In genomic region chr17:73093286-73093685, GRCh38 we compare ENCODE assay signal across 8 cellular contexts. TPM values are rescaled to one million over a fixed set of nuclear protein-coding genes. Genes with fewer than 3 reads are reported as not detected.
A peak's percentile ranks its signal among the peaks of the same experiment; 100 is the strongest.
DNase-seq lines count a peak whose midpoint lies in the region; ATAC-seq, FAIRE-seq and TF ChIP-seq lines count a peak whose summit lies in the region.
"Had no signal": no experiment of that assay in that cellular context is flagged by ENCODE, and none has a peak within 500 bp of the region (broad histone marks: within the 10 kb centered on the region; RNA-seq: fewer than 3 reads in every experiment).

No MANE protein-coding gene starts in this region.

- H2AFZ ChIP-seq in DND-41 (ENCODE audit: low read depth, low read length), result peak overlapping the region; percentile 99

- H3K9me3 ChIP-seq in DND-41 (ENCODE audit: insufficient read depth, low read length, severe bottlenecking) (no peaks in the 10 kb centered on the region), KOPT-K1 (ENCODE audit: insufficient read depth, low read length, poor library complexity, severe bottlenecking) (no peaks in the 10 kb centered on the region), pancreas (no peaks in the 10 kb centered on the region)

- H3K27me3 ChIP-seq in DND-41 (ENCODE audit: insufficient read depth, low read length, poor library complexity), result no peaks in the 10 kb centered on the region
- H3K27me3 ChIP-seq in pancreas, result no peaks in the 10 kb centered on the region

- H3K27ac ChIP-seq in DND-41 (ENCODE audit: low read length) (peak overlapping the region; percentile 90), KOPT-K1 (ENCODE audit: low read depth, low read length, poor library complexity, severe bottlenecking) (peak overlapping the region; percentile 68), skin epidermis (peak overlapping the region in 2 of 21 experiments; percentile 83 to 84), pancreas (no peak overlapping the region)

- H4K20me1 ChIP-seq in DND-41 (ENCODE audit: insufficient read depth, low read length), result no peaks in the 10 kb centered on the region

- no peak overlapping the region for H3K27ac Mint-ChIP-seq in effector memory CD8-positive, alpha-beta T cell

- H3K36me3 Mint-ChIP-seq in effector memory CD8-positive, alpha-beta T cell (ENCODE audit: insufficient read depth), result peaks cover 7% of the 10 kb centered on the region

- H3K9me3 Mint-ChIP-seq in effector memory CD8-positive, alpha-beta T cell, result no peaks in the 10 kb centered on the region
- H3K9me3 Mint-ChIP-seq: dendritic cell treated with granulocyte-macrophage colony-stimulating factor and Interleukin-4, amounts not matched to agents 40 ng/mL and 50 ng/mL, for 4 days had no signal

- ATAC-seq in DND-41 (ENCODE audit: insufficient read depth, low read depth) (no peak), pancreas (no peak)
- no peak for ATAC-seq in effector memory CD8-positive, alpha-beta T cell (replicated peaks)

- FAIRE-seq in pancreas (lab: Jason Lieb, UNC), result no peak

- H3K4me3 ChIP-seq in DND-41 (ENCODE audit: low read depth in 1 of 2, low read length in 2 of 2), result peak overlapping the region in 1 of 2 experiments; percentile 73; a peak in 1 of 4 replicates
- peak overlapping the region in 5 of 7 experiments; percentile 60 to 82 (median 69) for H3K4me3 ChIP-seq in skin epidermis
- no peak overlapping the region for H3K4me3 ChIP-seq in pancreas

- H3K36me3 ChIP-seq in DND-41 (ENCODE audit: insufficient read depth, low read length) (no peaks in the 10 kb centered on the region), KOPT-K1 (ENCODE audit: insufficient read depth, low read length) (peaks cover 5% of the 10 kb centered on the region; the same call in 1 of the 2 replicates), pancreas (no peaks in the 10 kb centered on the region)

- peaks cover 14 to 25% of the 10 kb centered on the region in 2 donors for H3K27me3 Mint-ChIP-seq in effector memory CD8-positive, alpha-beta T cell
- H3K27me3 Mint-ChIP-seq: dendritic cell treated with granulocyte-macrophage colony-stimulating factor and Interleukin-4, amounts not matched to agents 40 ng/mL and 50 ng/mL, for 4 days had no signal

- H3K4me1 ChIP-seq in DND-41 (ENCODE audit: insufficient read depth, low read length), result peaks cover 17% of the 10 kb centered on the region
- H3K4me1 ChIP-seq in pancreas, result peaks cover 0 to 20% (median 6%) of the 10 kb centered on the region in 3 donors

- DNase-seq in DND-41 (no peak), pancreas (no peak), SIG-M5 treated with dmso at 0.1 percent for 504 hours (lab: John Stamatoyannopoulos, UW; ENCODE audit: unreplicated experiment) (no peak), iPS-NIHi11 (ENCODE audit: low spot score) (no peak)
- DNase-seq in effector memory CD8-positive, alpha-beta T cell, result no peak

- H3K4me2 ChIP-seq in DND-41 (ENCODE audit: insufficient read depth, low read length), result peak overlapping the region; percentile 83

- TF ChIP-seq CTCF in DND-41 (IDR thresholded peaks at IDR 0.05; ENCODE audit: borderline replicate concordance, extremely low read depth, low read length, poor library complexity, severe bottlenecking) (no peak), pancreas (IDR thresholded peaks at IDR 0.05) (no peak)

- peaks cover 6% of the 10 kb centered on the region for H3K79me2 ChIP-seq in DND-41 (ENCODE audit: insufficient read depth, low read length)

- H3K4me3 Mint-ChIP-seq in effector memory CD8-positive, alpha-beta T cell, result peak overlapping the region; percentile 95 to 100

- H3K9ac ChIP-seq in DND-41 (ENCODE audit: low read depth, low read length), result peak overlapping the region; percentile 62

- intact Hi-C loops in pancreas (cut with DNase I), result loop anchor here in 1 of 3 donors (10.0 kb wide), 1 partner anchor 88 kb away; no protein-coding TSS in a partner anchor

- peaks cover 29 to 32% of the 10 kb centered on the region in 2 donors for H3K4me1 Mint-ChIP-seq in effector memory CD8-positive, alpha-beta T cell (ENCODE audit: low read depth in 2 of 2)

- WGBS in pancreas, 2 donors, result 66 to 71% methylated on average over 9 of the region's 9 CpGs

RNA-seq across cellular contexts. Expression of gene SLC39A11, which starts 0.8 kb away (rescaled TPM):
- total RNA-seq in pancreas, result 10 to 100 TPM; 16.7 to 32.9 (median 21.1) TPM
- 10 to 100 TPM in 1 of 2 donors, 1 to 10 TPM in 1; 7.9 to 11.4 TPM for polyA plus RNA-seq in pancreas

Comparison
In these comparisons a context has a peak if more than half of its experiments do, and no peak if none do; other contexts are left out.
1. H3K27ac ChIP-seq: peak in DND-41 (single experiment) and KOPT-K1 (single experiment); none in pancreas (0 of 4).
2. H3K4me3 ChIP-seq: peak in skin epidermis (5 of 7); none in pancreas (0 of 4).